10 cellular contexts compared by ENCODE assay signal in genomic region chr21:27423073-27423472, GRCh38.
DNase-seq lines count a peak whose midpoint lies in the region; ATAC-seq and TF ChIP-seq lines count a peak whose summit lies in the region.
"Had no signal": no experiment of that assay in that cellular context is flagged by ENCODE, and none has a peak within 500 bp of the region (broad histone marks: within the 10 kb centered on the region; RNA-seq: fewer than 3 reads in every experiment).

No MANE protein-coding gene starts in this region.

- TF ChIP-seq POLR2A in gastrocnemius medialis (IDR thresholded peaks at IDR 0.05) = no peak

- in situ Hi-C loops in gastrocnemius medialis (cut with MboI; ENCODE audit: low sequenced_read_pairs in 4 of 4) = no loop called here

- 66 to 88% methylated on average over 4 of the region's 4 CpGs for WGBS in heart right ventricle, 2 donors

- H3K36me3 ChIP-seq in heart right ventricle (no peaks in the 10 kb centered on the region), gastrocnemius medialis (no peaks in the 10 kb centered on the region)

- H3K4me3 ChIP-seq in heart right ventricle (no peak overlapping the region), gastrocnemius medialis (no peak overlapping the region)

- H3K27me3 ChIP-seq in heart right ventricle = no peaks in the 10 kb centered on the region
- no peaks in the 10 kb centered on the region for H3K27me3 ChIP-seq in gastrocnemius medialis

- peak overlapping the region in 6 of 10 donors; percentile 3 to 53 (median 24) for H3K27ac ChIP-seq in heart right ventricle
- H3K27ac ChIP-seq in gastrocnemius medialis = peak overlapping the region in 2 of 4 donors; percentile 10 to 33

- no peak for TF ChIP-seq CTCF in heart right ventricle (IDR thresholded peaks at IDR 0.05)
- no peak for TF ChIP-seq CTCF in gastrocnemius medialis (IDR thresholded peaks at IDR 0.05 in 4 of 5, conservative IDR thresholded peaks at IDR 0.05 in 1 of 5)

- peaks cover 0 to 5% (median 0%) of the 10 kb centered on the region in 11 donors for H3K9me3 ChIP-seq in heart right ventricle
- H3K9me3 ChIP-seq in gastrocnemius medialis = no peaks in the 10 kb centered on the region

- ATAC-seq in heart right ventricle = peak; percentile 65 to 93 (median 84)
- peak; percentile 70 to 82 for ATAC-seq in gastrocnemius medialis
- no peak for ATAC-seq in GM18520 (IDR thresholded peaks at IDR 0.05; ENCODE audit: unreplicated experiment)
- no peak for ATAC-seq in HG02588 (IDR thresholded peaks at IDR 0.05; ENCODE audit: unreplicated experiment)

- peak; percentile 78 for DNase-seq in GM03348 (ENCODE audit: low spot score)
- peak; percentile 54 for DNase-seq in amniotic stem cell (lab: John Stamatoyannopoulos, UW)
- peak; percentile 51 to 59 for DNase-seq in heart right ventricle
- peak; percentile 41 to 69 for DNase-seq in gastrocnemius medialis
- no peak for DNase-seq in activated CD4-positive, alpha-beta T cell treated with anti-CD3 and anti-CD28 coated beads, Interleukin-2, amount 50 U/mL, for 4 hours
- DNase-seq in mesenteric fat pad (ENCODE audit: low spot score) = no peak
- DNase-seq: DMS79, SHP77 had no signal

- intact Hi-C loops in heart right ventricle (cut with DNase I) (loop anchor here in 1 of 10 donors (10.0 kb wide), 1 partner anchor 458 kb away; the partner anchor contains the start of gene ADAMTS5), gastrocnemius medialis (cut with DNase I; ENCODE audit: low total_unique reads) (no loop called here)

- peaks cover 0 to 53% (median 18%) of the 10 kb centered on the region in 9 donors for H3K4me1 ChIP-seq in heart right ventricle
- H3K4me1 ChIP-seq in gastrocnemius medialis = peaks cover 8 to 15% of the 10 kb centered on the region in 2 donors

Comparison
In these comparisons a context has a peak if more than half of its experiments do, and no peak if none do; other contexts are left out.
1. DNase-seq: peak in GM03348 (single experiment), amniotic stem cell (single experiment), heart right ventricle (2 of 2) and gastrocnemius medialis (2 of 2); none in activated CD4-positive, alpha-beta T cell treated with anti-CD3 and anti-CD28 coated beads, Interleukin-2, amount 50 U/mL, for 4 hours (0 of 2) and mesenteric fat pad (single experiment).
2. ATAC-seq: peak in heart right ventricle (8 of 8) and gastrocnemius medialis (2 of 2); none in GM18520 (single experiment) and HG02588 (single experiment).